In genomic region chr2:58533376-58533775, GRCh38 we compare ENCODE assay signal across 1 cellular context.
TF ChIP-seq lines count a peak whose summit lies in the region.

No MANE protein-coding gene starts in this region.

TF ChIP-seq in H1, 55 proteins besides CTCF, POLR2A, EP300 and RAD21:
- no peak for TF ChIP-seq CHD2 (IDR thresholded peaks at IDR 0.05; ENCODE audit: low read length)
- TF ChIP-seq GTF2F1 (IDR thresholded peaks at IDR 0.05; ENCODE audit: borderline replicate concordance, low read depth, low read length) = no peak
- no peak for TF ChIP-seq BCL11A (IDR thresholded peaks at IDR 0.05; ENCODE audit: low read depth in 2 of 2, low read length in 2 of 2)
- no peak for TF ChIP-seq ZNF274 (IDR thresholded peaks at IDR 0.05; ENCODE audit: borderline replicate concordance, extremely low read depth, low read length)
